29 cellular contexts compared by ENCODE assay signal in genomic region chr9:95112436-95113280, GRCh38.
"Had no signal": no experiment of that assay in that cellular context is flagged by ENCODE, and none has a peak within 500 bp of the region (broad histone marks: within the 10 kb centered on the region; RNA-seq: fewer than 3 reads in every experiment).

No MANE protein-coding gene starts in this region.

- H3K27ac ChIP-seq: cardiac muscle cell, Peyer's patch had no signal

- H3K36me3 Mint-ChIP-seq: activated CD8-positive, alpha-beta memory T cell treated with anti-CD3 and anti-CD28 coated beads, Interleukin-2, amount 10 ng/mL, durations not matched to agents 7 days and 5 days; activated naive CD4-positive, alpha-beta T cell treated with anti-CD3 and anti-CD28 coated beads, Interleukin-2, amount 50 U/mL, for 72 hours had no signal

- H3K4me3 ChIP-seq: cardiac muscle cell, K562, Peyer's patch had no signal

- H3K9me3 Mint-ChIP-seq: activated B cell treated with CpG ODN at 0.5 μM for 24 hours; activated CD4-positive, alpha-beta T cell treated with anti-CD3 and anti-CD28 coated beads, Interleukin-2, amount 10 ng/mL, durations not matched to agents 24 days and 14 days; activated naive CD4-positive, alpha-beta T cell treated with anti-CD3 and anti-CD28 coated beads, Interleukin-2, amount 50 U/mL, for 72 hours; activated T-cell treated with anti-CD3 and anti-CD28 coated beads, Interleukin-2, amount 50 U/mL, for 24 hours; activated T-helper 1 cell treated with anti-CD3 and anti-CD28 coated beads, Interleukin-12 subunit alpha, Interleukin-12 subunit beta, Interleukin-2, Interleukin-4 antibody, amounts not matched to agents 30 ng/mL and 10 ng/mL and 1 ng/mL, durations not matched to agents 14 hours and 24 hours and 36 hours; brain; T-cell had no signal

- FAIRE-seq: astrocyte, K562, TTC549 had no signal

- H3K9me3 ChIP-seq: Peyer's patch had no signal

- H3K4me3 Mint-ChIP-seq: activated B cell treated with CpG ODN at 0.5 μM for 24 hours; activated CD4-positive, alpha-beta T cell treated with anti-CD3 and anti-CD28 coated beads, Interleukin-2, amount 10 ng/mL, durations not matched to agents 24 days and 14 days; activated CD8-positive, alpha-beta memory T cell treated with anti-CD3 and anti-CD28 coated beads, Interleukin-2, amount 10 ng/mL, durations not matched to agents 7 days and 5 days; activated T-cell treated with anti-CD3 and anti-CD28 coated beads, Interleukin-2, amount 50 U/mL, for 24 hours; activated T-helper 1 cell treated with anti-CD3 and anti-CD28 coated beads, Interleukin-12 subunit alpha, Interleukin-12 subunit beta, Interleukin-2, Interleukin-4 antibody, amounts not matched to agents 30 ng/mL and 10 ng/mL and 1 ng/mL, durations not matched to agents 14 hours and 24 hours and 36 hours; brain; T-cell had no signal

- H3K27ac Mint-ChIP-seq: activated B cell treated with CpG ODN at 0.5 μM for 24 hours; activated CD4-positive, alpha-beta T cell treated with anti-CD3 and anti-CD28 coated beads, Interleukin-2, amount 10 ng/mL, durations not matched to agents 24 days and 14 days; activated CD8-positive, alpha-beta memory T cell treated with anti-CD3 and anti-CD28 coated beads, Interleukin-2, amount 10 ng/mL, durations not matched to agents 7 days and 5 days; activated naive CD4-positive, alpha-beta T cell treated with anti-CD3 and anti-CD28 coated beads, Interleukin-2, amount 50 U/mL, for 72 hours; activated T-cell treated with anti-CD3 and anti-CD28 coated beads, Interleukin-2, amount 50 U/mL, for 24 hours; activated T-helper 1 cell treated with anti-CD3 and anti-CD28 coated beads, Interleukin-12 subunit alpha, Interleukin-12 subunit beta, Interleukin-2, Interleukin-4 antibody, amounts not matched to agents 30 ng/mL and 10 ng/mL and 1 ng/mL, durations not matched to agents 14 hours and 24 hours and 36 hours; T-cell had no signal

- H3K27me3 Mint-ChIP-seq: activated B cell treated with CpG ODN at 0.5 μM for 24 hours; activated CD4-positive, alpha-beta T cell treated with anti-CD3 and anti-CD28 coated beads, Interleukin-2, amount 10 ng/mL, durations not matched to agents 24 days and 14 days; activated CD8-positive, alpha-beta memory T cell treated with anti-CD3 and anti-CD28 coated beads, Interleukin-2, amount 10 ng/mL, durations not matched to agents 7 days and 5 days; activated T-cell treated with anti-CD3 and anti-CD28 coated beads, Interleukin-2, amount 50 U/mL, for 24 hours; brain; T-cell had no signal

- H3K4me1 Mint-ChIP-seq: activated B cell treated with CpG ODN at 0.5 μM for 24 hours; activated CD4-positive, alpha-beta T cell treated with anti-CD3 and anti-CD28 coated beads, Interleukin-2, amount 10 ng/mL, durations not matched to agents 24 days and 14 days; activated CD8-positive, alpha-beta memory T cell treated with anti-CD3 and anti-CD28 coated beads, Interleukin-2, amount 10 ng/mL, durations not matched to agents 7 days and 5 days; T-cell had no signal

- ATAC-seq: activated CD8-positive, alpha-beta memory T cell treated with anti-CD3 and anti-CD28 coated beads, Interleukin-2, amount 10 ng/mL, durations not matched to agents 7 days and 5 days; activated naive CD4-positive, alpha-beta T cell treated with anti-CD3 and anti-CD28 coated beads, Interleukin-2, amount 50 U/mL, for 72 hours; K562; T-cell had no signal

- DNase-seq: activated B cell treated with CpG ODN at 0.5 μM for 24 hours; activated CD4-positive, alpha-beta T cell treated with anti-CD3 and anti-CD28 coated beads for 1 hour; activated CD4-positive, alpha-beta T cell treated with anti-CD3 and anti-CD28 coated beads, Interleukin-2, amount 10 ng/mL, durations not matched to agents 24 days and 14 days; activated CD4-positive, alpha-beta T cell treated with anti-CD3 and anti-CD28 coated beads, Interleukin-2, amount 50 U/mL, for 48 hours; activated CD8-positive, alpha-beta memory T cell treated with anti-CD3 and anti-CD28 coated beads, Interleukin-2, amount 10 ng/mL, durations not matched to agents 7 days and 5 days; activated effector memory CD4-positive, alpha-beta T cell treated with anti-CD3 and anti-CD28 coated beads, Interleukin-2, amount 50 U/mL, for 16 hours; activated naive CD4-positive, alpha-beta T cell treated with Interleukin-2 at 50 U/mL for 16 hours; activated T-cell treated with anti-CD3 and anti-CD28 coated beads, Interleukin-2, amount 50 U/mL, for 24 hours; amygdala; Karpas-422; MM.1S; NCI-H1105; NCI-H1436 treated with DMSO at 0.1 percent for 48 hours; NCI-H187; NCI-H2081; NCI-H510A treated with DMSO at 0.1 percent for 48 hours; NCI-H69; SHP77 treated with DMSO at 0.1 percent for 48 hours; T-cell; T-helper 2 cell; T1000 had no signal

- H3K27me3 ChIP-seq: cardiac muscle cell, Peyer's patch had no signal
